In the genomic region with DNA sequence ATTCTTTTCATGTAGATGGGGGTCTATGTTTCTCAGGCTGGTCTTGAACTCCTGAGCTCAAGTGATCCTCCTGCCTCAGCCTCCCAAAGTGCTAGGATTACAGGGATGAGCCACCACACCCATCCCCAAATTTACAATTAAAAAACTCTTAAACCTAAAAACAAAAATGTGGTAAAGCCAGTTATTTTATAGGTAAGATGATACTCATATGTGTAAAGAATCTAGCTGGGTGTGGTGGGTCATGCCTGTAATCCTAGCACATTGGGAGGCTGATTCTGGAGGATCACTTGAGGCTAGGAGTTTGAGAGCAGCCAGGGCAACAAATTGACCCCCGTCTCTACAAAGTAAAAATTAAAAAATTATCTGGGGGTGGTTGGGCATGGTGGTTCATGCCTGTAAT, we compare ENCODE assay signal across 22 cellular contexts. TPM values are rescaled to one million over a fixed set of nuclear protein-coding genes. Genes with fewer than 3 reads are reported as not detected.
A peak's percentile ranks its signal among the peaks of the same experiment; 100 is the strongest.
DNase-seq lines count a peak whose midpoint lies in the region; ATAC-seq, FAIRE-seq and TF ChIP-seq lines count a peak whose summit lies in the region.
"Had no signal": no experiment of that assay in that cellular context is flagged by ENCODE, and none has a peak within 500 bp of the region (broad histone marks: within the 10 kb centered on the region; RNA-seq: fewer than 3 reads in every experiment).

No MANE protein-coding gene starts in this region.

- H4K20me1 ChIP-seq in BLaER1 (peaks cover 10% of the 10 kb centered on the region), PC-3 (ENCODE audit: low read length) (peaks cover 6% of the 10 kb centered on the region)

- no peaks in the 10 kb centered on the region for H3F3A ChIP-seq in PC-3 (ENCODE audit: low read length, unreplicated experiment)

- H2AFZ ChIP-seq in PC-3 (ENCODE audit: low read length) = no peak overlapping the region
- H2AFZ ChIP-seq: GM23338 had no signal

- H3K27ac ChIP-seq in BLaER1 = no peak overlapping the region
- no peak overlapping the region for H3K27ac ChIP-seq in PC-3 (ENCODE audit: low read length)
- no peak overlapping the region for H3K27ac ChIP-seq in small intestine (ENCODE audit: low read depth in 1 of 2, low read length in 1 of 2)

- no peaks in the 10 kb centered on the region for H3K9me3 Mint-ChIP-seq in IgD-negative memory B cell
- H3K9me3 Mint-ChIP-seq: CD8-positive, alpha-beta memory T cell; GM23338 had no signal

- no peaks in the 10 kb centered on the region for H3K27me3 ChIP-seq in BLaER1
- no peaks in the 10 kb centered on the region for H3K27me3 ChIP-seq in PC-3 (ENCODE audit: low read length)
- H3K27me3 ChIP-seq in small intestine (ENCODE audit: control insufficient read depth in 2 of 2, insufficient read depth in 2 of 2, low read length in 2 of 2) = no peaks in the 10 kb centered on the region

- H3K4me1 ChIP-seq in BLaER1 = peaks cover 66% of the 10 kb centered on the region
- H3K4me1 ChIP-seq in PC-3 (ENCODE audit: insufficient read depth, low read length) = peaks cover 21% of the 10 kb centered on the region
- no peaks in the 10 kb centered on the region for H3K4me1 ChIP-seq in small intestine (ENCODE audit: control insufficient read depth in 2 of 2, insufficient read depth in 1 of 2, low read depth in 1 of 2, low read length in 1 of 2)

- H3K27ac Mint-ChIP-seq in IgD-negative memory B cell = peak overlapping the region in 2 of 3 donors; percentile 57 to 98
- H3K27ac Mint-ChIP-seq: CD4-positive, CD25-positive, alpha-beta regulatory T cell; GM23338 had no signal

- WGBS in small intestine, 3 donors = 92 to 96% (median 95%) methylated on average over 1 of the region's 1 CpG

- H3K9ac ChIP-seq in BLaER1 (no peak overlapping the region), PC-3 (ENCODE audit: low read length) (no peak overlapping the region)

- BruUV-seq in PC-3 (replicated peaks; lab: Mats Ljungman, UMichigan) = no TSS peak

- CTCF ChIA-PET in PC-3 (lab: Charles Lee) = no interaction called here

- peaks cover 5% of the 10 kb centered on the region for H3K36me3 Mint-ChIP-seq in IgD-negative memory B cell
- H3K36me3 Mint-ChIP-seq: CD4-positive, CD25-positive, alpha-beta regulatory T cell had no signal

- H3K4me3 ChIP-seq in BLaER1 (no peak overlapping the region), PC-3 (ENCODE audit: low read length) (no peak overlapping the region), small intestine (ENCODE audit: low read depth in 1 of 2, low read length in 2 of 2) (no peak overlapping the region)
- H3K4me3 ChIP-seq: GM23338 had no signal

- DNase-seq in PC-3 (peak; percentile 75), posterior vena cava (ENCODE audit: low spot score) (peak; percentile 35), NCI-H2196 treated with DMSO at 0.1 percent for 48 hours (lab: John Stamatoyannopoulos, UW; ENCODE audit: unreplicated experiment) (no peak), retina (no peak), small intestine (no peak)
- DNase-seq: 8988T; C1 segment of cervical spinal cord; Caco-2; CD4-positive, CD25-positive, alpha-beta regulatory T cell; CD8-positive, alpha-beta memory T cell; GDM1; HCEC 1CT had no signal

- POLR2A ChIA-PET in PC-3 (lab: Charles Lee; ENCODE audit: unreplicated experiment) = no interaction called here

- no peak for ATAC-seq in PC-3
- no peak for ATAC-seq in HG03135 (IDR thresholded peaks at IDR 0.05; ENCODE audit: unreplicated experiment)
- ATAC-seq: GM23338, HepG2 had no signal

- H3K4me2 ChIP-seq in BLaER1 (peak overlapping the region; percentile 55; the same call in 1 of the 2 replicates), PC-3 (ENCODE audit: low read length) (peak overlapping the region; percentile 27; the same call in 1 of the 2 replicates)
- H3K4me2 ChIP-seq: GM23338 had no signal

- no peaks in the 10 kb centered on the region for H3K9me2 ChIP-seq in PC-3 (replicated peaks; ENCODE audit: low read length)

- no peak for TF ChIP-seq CTCF in PC-3 (conservative IDR thresholded peaks at IDR 0.05; ENCODE audit: low read depth, low read length)

- no peak for FAIRE-seq in small intestine (lab: Jason Lieb, UNC)
- FAIRE-seq: D721Med, GM12892, GM18507, H54, HepG2 had no signal

- H3K4me1 Mint-ChIP-seq in IgD-negative memory B cell = peaks cover 30 to 41% (median 39%) of the 10 kb centered on the region in 3 donors

- no peaks in the 10 kb centered on the region; the same call in 1 of the 2 replicates for H3K9me3 ChIP-seq in BLaER1
- no peaks in the 10 kb centered on the region for H3K9me3 ChIP-seq in PC-3 (ENCODE audit: low read length)
- no peaks in the 10 kb centered on the region for H3K9me3 ChIP-seq in small intestine (ENCODE audit: control insufficient read depth, low read depth)
- H3K9me3 ChIP-seq: Caco-2 had no signal

- H3K4me3 Mint-ChIP-seq in IgD-negative memory B cell = peak overlapping the region in 3 of 4 donors; percentile 72 to 90 (median 74)
- H3K4me3 Mint-ChIP-seq: GM23338 had no signal

- peaks cover 23% of the 10 kb centered on the region for H3K79me2 ChIP-seq in PC-3 (ENCODE audit: low read length)

- intact Hi-C loops in PC-3 (cut with micrococcal nuclease) = no loop called here
- intact Hi-C loops in posterior vena cava (cut with DNase I) = no loop called here

- H3K27me3 Mint-ChIP-seq in IgD-negative memory B cell = peaks cover 2% of the 10 kb centered on the region

- 0 out of 2 replicates have a peak, but pooled peaks cover 4% of the 10 kb centered on the region for H3K36me3 ChIP-seq in BLaER1
- H3K36me3 ChIP-seq in PC-3 (ENCODE audit: low read depth, low read length) = peaks cover 3% of the 10 kb centered on the region; the same call in 1 of the 2 replicates
- no peaks in the 10 kb centered on the region for H3K36me3 ChIP-seq in small intestine (ENCODE audit: control insufficient read depth in 2 of 2, insufficient read depth in 2 of 2, low read length in 2 of 2)

RNA-seq across cellular contexts. Expression of a gene that starts 4.0 kb away (rescaled TPM):
- 80.5 TPM for polyA plus RNA-seq in IgD-negative memory B cell
- total RNA-seq in PC-3 (2014; rRNA removed) = 79.3 and 119 TPM in 2 replicates
- 10 to 100 TPM; 39.7 to 51.7 TPM for total RNA-seq in posterior vena cava
- polyA plus RNA-seq in small intestine = 10 to 100 TPM; 17.0 to 39.0 (median 26.2) TPM

RNA-seq across cellular contexts. Expression of a gene that starts 19.5 kb away (rescaled TPM):
- 74.7 TPM for polyA plus RNA-seq in IgD-negative memory B cell
- total RNA-seq in PC-3 (2014; rRNA removed) = 43.8 and 56.8 TPM in 2 replicates
- 10 to 100 TPM; 18.8 to 31.8 TPM for total RNA-seq in posterior vena cava
- polyA plus RNA-seq in small intestine = 10 to 100 TPM; 35.0 to 100.0 (median 82.4) TPM

RNA-seq across cellular contexts. Expression of a gene that starts 19.6 kb away (rescaled TPM):
- polyA plus RNA-seq in IgD-negative memory B cell (not detected), small intestine (under 1 TPM in 2 of 3 donors, not detected in 1; 0.21 to 0.22 TPM)
- total RNA-seq in PC-3 (2014; rRNA removed) (0.69 TPM in 1 of 2 replicates, not detected in the other), posterior vena cava (under 1 TPM; 0.24 to 0.46 TPM)
- total RNA-seq: Daoy had no signal
- polyA plus RNA-seq: CD4-positive, CD25-positive, alpha-beta regulatory T cell; CD8-positive, alpha-beta memory T cell had no signal

RNA-seq across cellular contexts. Expression of a gene that starts 26.0 kb away (rescaled TPM):
- polyA plus RNA-seq in IgD-negative memory B cell (189 TPM), small intestine (100 to 1,000 TPM in 1 of 3 donors, 10 to 100 TPM in 2; 86.1 to 100 (median 88.4) TPM)
- total RNA-seq in PC-3 (2014; rRNA removed) (152 and 164 TPM in 2 replicates), posterior vena cava (10 to 100 TPM; 63.4 to 68.9 TPM)

RNA-seq across cellular contexts. Expression of a gene that starts 44.1 kb away (rescaled TPM):
- polyA plus RNA-seq in IgD-negative memory B cell = 7.0 TPM
- 9.4 and 11.8 TPM in 2 replicates for total RNA-seq in PC-3 (2014; rRNA removed)
- total RNA-seq in posterior vena cava = 10 to 100 TPM; 38.6 to 73.9 TPM
- polyA plus RNA-seq in small intestine = 10 to 100 TPM in 1 of 3 donors, 1 to 10 TPM in 1, under 1 TPM in 1; 0.67 to 21.0 (median 2.2) TPM
- total RNA-seq: Caco-2, HepG2 had no signal
- polyA plus RNA-seq: HepG2 had no signal

Comparison
In these comparisons a context has a peak if more than half of its experiments do, and no peak if none do; other contexts are left out.
1. DNase-seq: peak in PC-3 (single experiment) and posterior vena cava (single experiment); none in NCI-H2196 treated with DMSO at 0.1 percent for 48 hours (single experiment), retina (single experiment) and small intestine (single experiment).